In the genomic region with DNA sequence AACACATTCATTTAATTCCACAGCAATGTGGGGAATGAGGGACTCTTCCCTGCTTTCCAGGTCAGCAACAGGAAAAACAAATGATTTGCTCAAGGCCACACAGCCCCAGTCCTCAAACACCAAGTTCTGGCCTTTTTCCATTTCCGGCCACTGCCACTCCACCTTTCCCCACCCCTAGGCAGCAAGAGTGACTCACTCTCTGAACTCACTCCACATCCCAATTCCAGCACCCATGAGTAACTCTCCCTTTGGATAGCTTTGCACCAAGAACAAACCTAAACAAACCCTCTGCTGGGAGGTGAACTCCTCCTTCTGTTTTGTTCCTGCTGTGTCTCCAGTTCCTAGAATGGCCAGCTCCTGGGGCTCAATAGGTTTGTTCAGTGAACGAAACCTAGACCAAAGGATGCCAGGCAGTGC, we compare ENCODE assay signal across 9 cellular contexts. TPM values are rescaled to one million over a fixed set of nuclear protein-coding genes. Genes with fewer than 3 reads are reported as not detected.
DNase-seq lines count a peak whose midpoint lies in the region; ATAC-seq, FAIRE-seq and TF ChIP-seq lines count a peak whose summit lies in the region.
"Had no signal": no experiment of that assay in that cellular context is flagged by ENCODE, and none has a peak within 500 bp of the region (broad histone marks: within the 10 kb centered on the region; RNA-seq: fewer than 3 reads in every experiment).

No MANE protein-coding gene starts in this region.

- H3K27ac ChIP-seq in aorta (ENCODE audit: low read depth in 1 of 2, low read length in 2 of 2): peak overlapping the region in 1 of 2 donors; percentile 72

- H3K27me3 ChIP-seq in aorta (ENCODE audit: control insufficient read depth in 1 of 2, insufficient read depth in 2 of 2, low read length in 1 of 2): no peaks in the 10 kb centered on the region

- H3K27ac Mint-ChIP-seq in natural killer cell treated with Interleukin-12 subunit alpha and Interleukin-12 subunit beta and Interleukin-15 and Interleukin-18, amount 100 ng/mL, for 72 hours: peak overlapping the region in 1 of 2 donors; percentile 45
- H3K27ac Mint-ChIP-seq in natural killer cell: no peak overlapping the region
- H3K27ac Mint-ChIP-seq in memory B cell: no peak overlapping the region
- no peak overlapping the region for H3K27ac Mint-ChIP-seq in nephron progenitor cell
- H3K27ac Mint-ChIP-seq: CD8-positive, alpha-beta T cell had no signal

- H3K4me1 ChIP-seq in aorta (ENCODE audit: control insufficient read depth in 1 of 2, insufficient read depth in 2 of 2, low read length in 2 of 2): no peaks in the 10 kb centered on the region

- 5 to 7% methylated on average over 2 of the region's 2 CpGs for WGBS in aorta, 2 donors

- TF ChIP-seq CTCF in natural killer cell (IDR thresholded peaks at IDR 0.05): no peak
- no peak for TF ChIP-seq CTCF in cardiac fibroblast (IDR thresholded peaks at IDR 0.05; ENCODE audit: low read depth, low read length)
- no peak for TF ChIP-seq CTCF in nephron progenitor cell (IDR thresholded peaks at IDR 0.05)

- FAIRE-seq in frontal cortex (lab: Jason Lieb, UNC): no peak

- peaks cover 34 to 46% of the 10 kb centered on the region in 2 donors for H3K27me3 Mint-ChIP-seq in natural killer cell treated with Interleukin-12 subunit alpha and Interleukin-12 subunit beta and Interleukin-15 and Interleukin-18, amount 100 ng/mL, for 72 hours
- peaks cover 11 to 42% of the 10 kb centered on the region in 2 donors for H3K27me3 Mint-ChIP-seq in natural killer cell (ENCODE audit: low read depth in 2 of 2)
- peaks cover 22% of the 10 kb centered on the region for H3K27me3 Mint-ChIP-seq in memory B cell
- peaks cover 33% of the 10 kb centered on the region for H3K27me3 Mint-ChIP-seq in nephron progenitor cell (ENCODE audit: low read depth, poor library complexity)

- no peak for DNase-seq in natural killer cell treated with Interleukin-12 subunit alpha and Interleukin-12 subunit beta and Interleukin-15 and Interleukin-18, amount 100 ng/mL, for 72 hours (ENCODE audit: low spot score)
- DNase-seq in natural killer cell: no peak
- peak; percentile 92 for DNase-seq in cardiac fibroblast (ENCODE audit: low read depth in 2 of 2)
- no peak for DNase-seq in memory B cell (ENCODE audit: low spot score in 2 of 2)
- DNase-seq in aorta: peak in 1 of 2 donors; percentile 80
- DNase-seq in frontal cortex (ENCODE audit: low spot score in 2 of 2): no peak
- no peak for DNase-seq in NCI-H2081 treated with DMSO at 0.1 percent for 48 hours (lab: John Stamatoyannopoulos, UW)
- no peak for DNase-seq in nephron progenitor cell
- DNase-seq: CD8-positive, alpha-beta T cell had no signal

- peaks cover 0 to 8% of the 10 kb centered on the region in 2 donors for H3K4me1 Mint-ChIP-seq in natural killer cell treated with Interleukin-12 subunit alpha and Interleukin-12 subunit beta and Interleukin-15 and Interleukin-18, amount 100 ng/mL, for 72 hours (ENCODE audit: low read depth in 2 of 2)
- H3K4me1 Mint-ChIP-seq in natural killer cell (no peaks in the 10 kb centered on the region), memory B cell (peaks cover 10% of the 10 kb centered on the region), nephron progenitor cell (peaks cover 34% of the 10 kb centered on the region)

- intact Hi-C loops in natural killer cell (cut with micrococcal nuclease): no loop called here
- intact Hi-C loops in aorta (cut with DNase I): loop anchor here in 1 of 2 donors (2.0 kb wide), 1 partner anchor 85 kb away; no protein-coding TSS in a partner anchor

- H3K36me3 Mint-ChIP-seq in natural killer cell treated with Interleukin-12 subunit alpha and Interleukin-12 subunit beta and Interleukin-15 and Interleukin-18, amount 100 ng/mL, for 72 hours: no peaks in the 10 kb centered on the region
- no peaks in the 10 kb centered on the region for H3K36me3 Mint-ChIP-seq in natural killer cell
- H3K36me3 Mint-ChIP-seq in memory B cell: no peaks in the 10 kb centered on the region
- no peaks in the 10 kb centered on the region for H3K36me3 Mint-ChIP-seq in nephron progenitor cell (ENCODE audit: low read depth)
- H3K36me3 Mint-ChIP-seq: CD8-positive, alpha-beta T cell had no signal

- no peaks in the 10 kb centered on the region for H3K9me3 ChIP-seq in aorta (ENCODE audit: control insufficient read depth, low read length)

- H3K9me3 Mint-ChIP-seq in natural killer cell treated with Interleukin-12 subunit alpha and Interleukin-12 subunit beta and Interleukin-15 and Interleukin-18, amount 100 ng/mL, for 72 hours: no peaks in the 10 kb centered on the region
- no peaks in the 10 kb centered on the region for H3K9me3 Mint-ChIP-seq in natural killer cell
- H3K9me3 Mint-ChIP-seq in memory B cell: no peaks in the 10 kb centered on the region
- no peaks in the 10 kb centered on the region for H3K9me3 Mint-ChIP-seq in nephron progenitor cell
- H3K9me3 Mint-ChIP-seq: CD8-positive, alpha-beta T cell had no signal

- H3K36me3 ChIP-seq in aorta (ENCODE audit: control insufficient read depth in 1 of 2, insufficient read depth in 2 of 2, low read length in 1 of 2): no peaks in the 10 kb centered on the region

- H3K4me3 ChIP-seq in cardiac fibroblast (replicated peaks in 1 of 2; ENCODE audit: low read depth in 2 of 2, low read length in 2 of 2): no peak overlapping the region
- no peak overlapping the region for H3K4me3 ChIP-seq in aorta (ENCODE audit: low read length in 2 of 2)

- ATAC-seq in natural killer cell treated with Interleukin-12 subunit alpha and Interleukin-12 subunit beta and Interleukin-15 and Interleukin-18, amount 100 ng/mL, for 72 hours: no peak
- ATAC-seq in natural killer cell (no peak), memory B cell (ENCODE audit: low read depth) (no peak), aorta (ENCODE audit: low FRiP score) (peak; percentile 60)
- ATAC-seq: CD8-positive, alpha-beta T cell had no signal

- H3K4me3 Mint-ChIP-seq in natural killer cell treated with Interleukin-12 subunit alpha and Interleukin-12 subunit beta and Interleukin-15 and Interleukin-18, amount 100 ng/mL, for 72 hours: peak overlapping the region; percentile 32
- H3K4me3 Mint-ChIP-seq in natural killer cell: no peak overlapping the region
- H3K4me3 Mint-ChIP-seq in memory B cell: peak overlapping the region; percentile 7
- no peak overlapping the region for H3K4me3 Mint-ChIP-seq in nephron progenitor cell
- H3K4me3 Mint-ChIP-seq: CD8-positive, alpha-beta T cell had no signal

RNA-seq across cellular contexts. Expression of a gene that starts 30.4 kb away (rescaled TPM):
- total RNA-seq in natural killer cell treated with Interleukin-12 subunit alpha and Interleukin-12 subunit beta and Interleukin-15 and Interleukin-18, amount 100 ng/mL, for 72 hours: not detected
- total RNA-seq in natural killer cell (not detected), aorta (1 to 10 TPM in 1 of 2 donors, under 1 TPM in 1; 0.88 to 1.5 TPM), frontal cortex (under 0.01 TPM)
- 10 to 100 TPM in 1 of 2 donors, under 1 TPM in 1; 0.15 to 90.3 TPM for polyA plus RNA-seq in aorta
- total RNA-seq: CD8-positive, alpha-beta T cell had no signal

Comparison
In these comparisons a context has a peak if more than half of its experiments do, and no peak if none do; other contexts are left out.
1. H3K4me3 Mint-ChIP-seq: peak in natural killer cell treated with Interleukin-12 subunit alpha and Interleukin-12 subunit beta and Interleukin-15 and Interleukin-18, amount 100 ng/mL, for 72 hours (single experiment) and memory B cell (single experiment); none in natural killer cell (single experiment) and nephron progenitor cell (single experiment).
2. DNase-seq: peak in cardiac fibroblast (2 of 2); none in natural killer cell treated with Interleukin-12 subunit alpha and Interleukin-12 subunit beta and Interleukin-15 and Interleukin-18, amount 100 ng/mL, for 72 hours (single experiment), natural killer cell (single experiment), memory B cell (0 of 2), frontal cortex (0 of 2), NCI-H2081 treated with DMSO at 0.1 percent for 48 hours (single experiment) and nephron progenitor cell (single experiment).